In genomic region chr3:139338405-139338804, GRCh38 we compare ENCODE assay signal across 18 cellular contexts. TPM values are rescaled to one million over a fixed set of nuclear protein-coding genes. Genes with fewer than 3 reads are reported as not detected.
DNase-seq lines count a peak whose midpoint lies in the region; ATAC-seq and TF ChIP-seq lines count a peak whose summit lies in the region.
"Had no signal": no experiment of that assay in that cellular context is flagged by ENCODE, and none has a peak within 500 bp of the region (broad histone marks: within the 10 kb centered on the region; RNA-seq: fewer than 3 reads in every experiment).

No MANE protein-coding gene starts in this region.

- CTCF ChIA-PET in HCT116 (lab: Charles Lee) = interaction anchor here (1.1 to 1.8 kb wide), 2 partner anchors 9 to 15 kb away, joined by 3 to 5 read pairs; no protein-coding TSS in a partner anchor
- CTCF ChIA-PET in naive thymus-derived CD4-positive, alpha-beta T cell (lab: Charles Lee) = no interaction called here

- H3K27me3 ChIP-seq in HCT116 (ENCODE audit: insufficient read depth, low read length) (no peaks in the 10 kb centered on the region), adrenal gland (no peaks in the 10 kb centered on the region)
- no peaks in the 10 kb centered on the region for H3K27me3 ChIP-seq in naive thymus-derived CD4-positive, alpha-beta T cell (ENCODE audit: control insufficient read depth in 2 of 2, insufficient read depth in 2 of 2, low read length in 2 of 2)

- RAD21 ChIA-PET in HCT116 (lab: Charles Lee; ENCODE audit: low non-redundant PET in 1 of 2, low total read pairs in 2 of 2, uncharacterized antibody in 2 of 2, unreplicated experiment in 2 of 2) = no interaction called here

- no peaks in the 10 kb centered on the region for H3K9me2 ChIP-seq in HCT116 (ENCODE audit: insufficient read depth)

- intact Hi-C loops in HCT116 (cut with micrococcal nuclease) = no loop called here
- intact Hi-C loops in adrenal gland (cut with DNase I) = no loop called here
- intact Hi-C loops in naive thymus-derived CD4-positive, alpha-beta T cell (cut with micrococcal nuclease) = no loop called here

- H3K27ac ChIP-seq in HCT116 (ENCODE audit: low read depth, low read length) (no peak overlapping the region), adrenal gland (peak overlapping the region; percentile 50 to 88 (median 72))
- H3K27ac ChIP-seq in naive thymus-derived CD4-positive, alpha-beta T cell (ENCODE audit: low read depth, low read length) = no peak overlapping the region
- H3K27ac ChIP-seq: 22Rv1, A549, C4-2B had no signal

- H4K20me1 ChIP-seq in HCT116 (ENCODE audit: insufficient read depth) = no peaks in the 10 kb centered on the region

- TF ChIP-seq RAD21 in HCT116 (IDR thresholded peaks at IDR 0.05; ENCODE audit: low read depth) = no peak

- peak overlapping the region; percentile 12 for H3K4me3 Mint-ChIP-seq in T-helper 2 cell treated with Interferon-gamma antibody and Interleukin-4, amounts not matched to agents 5 μg/mL and 100 μg/mL, for 36 hours
- H3K4me3 Mint-ChIP-seq in naive thymus-derived CD4-positive, alpha-beta T cell = no peak overlapping the region
- H3K4me3 Mint-ChIP-seq: CD4-positive, alpha-beta T cell; GM23338; HFFc6 had no signal

- peaks cover 30% of the 10 kb centered on the region for H3K4me1 Mint-ChIP-seq in T-helper 2 cell treated with Interferon-gamma antibody and Interleukin-4, amounts not matched to agents 5 μg/mL and 100 μg/mL, for 36 hours (ENCODE audit: low read depth)
- peaks cover 3 to 11% (median 8%) of the 10 kb centered on the region in 7 donors for H3K4me1 Mint-ChIP-seq in naive thymus-derived CD4-positive, alpha-beta T cell
- H3K4me1 Mint-ChIP-seq: GM23338 had no signal

- DNase-seq in T-helper 2 cell treated with Interferon-gamma antibody and Interleukin-4, amounts not matched to agents 5 μg/mL and 100 μg/mL, for 36 hours (ENCODE audit: low spot score) = no peak
- DNase-seq in T-helper 2 cell = no peak
- no peak for DNase-seq in HCT116 (ENCODE audit: low read depth, low spot score)
- DNase-seq in adrenal gland = no peak
- peak; percentile 1 for DNase-seq in mucosa of gallbladder (ENCODE audit: low spot score)
- no peak for DNase-seq in stimulated activated naive CD4-positive, alpha-beta T cell treated with Interleukin-2 at 50 U/mL for 16 hours (lab: John Stamatoyannopoulos, UW)
- DNase-seq in naive thymus-derived CD4-positive, alpha-beta T cell = no peak
- DNase-seq: AML-193; CD4-positive, alpha-beta T cell; DMS153; DMS79; GDM1; HCEC 1CT; HFFc6 had no signal

- no peak overlapping the region for H3K27ac Mint-ChIP-seq in T-helper 2 cell treated with Interferon-gamma antibody and Interleukin-4, amounts not matched to agents 5 μg/mL and 100 μg/mL, for 36 hours
- H3K27ac Mint-ChIP-seq in naive thymus-derived CD4-positive, alpha-beta T cell = no peak overlapping the region
- H3K27ac Mint-ChIP-seq: CD4-positive, alpha-beta T cell; GM23338 had no signal

- H3K79me2 ChIP-seq in HCT116 (ENCODE audit: insufficient read depth, low read length) = no peaks in the 10 kb centered on the region

- H3K4me2 ChIP-seq in HCT116 (ENCODE audit: low read length) = peak overlapping the region; percentile 52; the same call in 1 of the 2 replicates
- H3K4me2 ChIP-seq: A549, GM23338 had no signal

- POLR2A ChIA-PET in HCT116 (lab: Charles Lee) = no interaction called here
- POLR2A ChIA-PET in naive thymus-derived CD4-positive, alpha-beta T cell (lab: Charles Lee) = no interaction called here

- BruUV-seq in HCT116 (replicated peaks; lab: Mats Ljungman, UMichigan) = no TSS peak

- H3K36me3 ChIP-seq in HCT116 (ENCODE audit: control insufficient read depth in 1 of 2, insufficient read depth in 2 of 2, low read length in 2 of 2) (no peaks in the 10 kb centered on the region), adrenal gland (replicated peaks in 1 of 2) (no peaks in the 10 kb centered on the region)
- no peaks in the 10 kb centered on the region for H3K36me3 ChIP-seq in naive thymus-derived CD4-positive, alpha-beta T cell (ENCODE audit: control insufficient read depth in 2 of 3, insufficient read depth in 3 of 3, low read length in 3 of 3)

- H3K9ac ChIP-seq in HCT116 (ENCODE audit: low read length) = no peak overlapping the region

- 94 to 98% (median 96%) methylated on average over 4 of the region's 4 CpGs for WGBS in adrenal gland, 4 donors

- H3K9me3 Mint-ChIP-seq in T-helper 2 cell treated with Interferon-gamma antibody and Interleukin-4, amounts not matched to agents 5 μg/mL and 100 μg/mL, for 36 hours = peaks cover 5% of the 10 kb centered on the region
- peaks cover 0 to 6% (median 0%) of the 10 kb centered on the region in 11 donors for H3K9me3 Mint-ChIP-seq in naive thymus-derived CD4-positive, alpha-beta T cell
- H3K9me3 Mint-ChIP-seq: GM23338, HFFc6 had no signal

- no peak overlapping the region for H3K4me3 ChIP-seq in HCT116 (replicated peaks in 1 of 2; ENCODE audit: low read depth in 1 of 2, low read length in 2 of 2)
- no peak overlapping the region for H3K4me3 ChIP-seq in adrenal gland
- H3K4me3 ChIP-seq in naive thymus-derived CD4-positive, alpha-beta T cell (ENCODE audit: low read length) = no peak overlapping the region
- H3K4me3 ChIP-seq: A549, GM23338 had no signal

- TF ChIP-seq POLR2A in HCT116 (IDR thresholded peaks at IDR 0.05; ENCODE audit: borderline replicate concordance, extremely low read depth, insufficient read depth, insufficient read length) (no peak), adrenal gland (IDR thresholded peaks at IDR 0.05) (no peak)

- H3K9me3 ChIP-seq in HCT116 (ENCODE audit: control insufficient read depth in 1 of 2, insufficient read depth in 1 of 2, low read depth in 1 of 2, low read length in 2 of 2) (no peaks in the 10 kb centered on the region), adrenal gland (replicated peaks in 1 of 3) (no peaks in the 10 kb centered on the region)
- H3K9me3 ChIP-seq in naive thymus-derived CD4-positive, alpha-beta T cell (ENCODE audit: control insufficient read depth in 2 of 3, low read length in 3 of 3) = no peaks in the 10 kb centered on the region
- H3K9me3 ChIP-seq: A549 had no signal

- H2AFZ ChIP-seq in HCT116 (ENCODE audit: low read depth, low read length, poor library complexity, severe bottlenecking) = no peak overlapping the region
- H2AFZ ChIP-seq: GM23338 had no signal

- peaks cover 12 to 33% of the 10 kb centered on the region in 2 experiments for H3K4me1 ChIP-seq in HCT116 (ENCODE audit: control insufficient read depth in 1 of 2, insufficient read depth in 2 of 2, low read length in 2 of 2)
- H3K4me1 ChIP-seq in adrenal gland (replicated peaks in 1 of 2) = peaks cover 10 to 19% of the 10 kb centered on the region in 2 donors
- H3K4me1 ChIP-seq in naive thymus-derived CD4-positive, alpha-beta T cell (ENCODE audit: control insufficient read depth in 2 of 2, insufficient read depth in 2 of 2, low read length in 2 of 2) = no peaks in the 10 kb centered on the region
- H3K4me1 ChIP-seq: A549 had no signal

- no peak for ATAC-seq in HCT116
- ATAC-seq in naive thymus-derived CD4-positive, alpha-beta T cell = no peak
- ATAC-seq: A549, GM23338 had no signal

- peaks cover 7% of the 10 kb centered on the region for H3K27me3 Mint-ChIP-seq in T-helper 2 cell treated with Interferon-gamma antibody and Interleukin-4, amounts not matched to agents 5 μg/mL and 100 μg/mL, for 36 hours (ENCODE audit: low read depth)
- peaks cover 10 to 20% (median 13%) of the 10 kb centered on the region in 5 donors for H3K27me3 Mint-ChIP-seq in naive thymus-derived CD4-positive, alpha-beta T cell

- no peak for TF ChIP-seq CTCF in HCT116 (IDR thresholded peaks at IDR 0.05 in 2 of 3, conservative IDR thresholded peaks at IDR 0.05 in 1 of 3; ENCODE audit: borderline replicate concordance in 1 of 3, insufficient read depth in 1 of 3, low read depth in 2 of 3, low read length in 2 of 3)
- TF ChIP-seq CTCF in adrenal gland (IDR thresholded peaks at IDR 0.05) = no peak

- H3K36me3 Mint-ChIP-seq in T-helper 2 cell treated with Interferon-gamma antibody and Interleukin-4, amounts not matched to agents 5 μg/mL and 100 μg/mL, for 36 hours (ENCODE audit: low read depth) = peaks cover 1% of the 10 kb centered on the region
- H3K36me3 Mint-ChIP-seq in naive thymus-derived CD4-positive, alpha-beta T cell = peaks cover 0 to 4% (median 0%) of the 10 kb centered on the region in 5 donors

TF ChIP-seq in HCT116, 20 proteins besides CTCF, POLR2A, EP300 and RAD21 (continues in another document):
- TF ChIP-seq EZH2phosphoT487 (IDR thresholded peaks at IDR 0.05; ENCODE audit: borderline replicate concordance) = no peak
- no peak for TF ChIP-seq YY1 (IDR thresholded peaks at IDR 0.05; ENCODE audit: extremely low read depth, insufficient replicate concordance, low read depth, low read length)
- no peak for TF ChIP-seq ZBTB33 (IDR thresholded peaks at IDR 0.05; ENCODE audit: extremely low read depth, insufficient replicate concordance, low read length)
- TF ChIP-seq JUND (IDR thresholded peaks at IDR 0.05) = no peak
- no peak for TF ChIP-seq ZNF274 (IDR thresholded peaks at IDR 0.05; ENCODE audit: low read depth, low read length)

RNA-seq across cellular contexts. Expression of gene MRPS22, which starts 5.4 kb away (rescaled TPM):
- total RNA-seq in HCT116 (2021; ENCODE audit: unreplicated experiment) (95.1 TPM), adrenal gland (100 to 1,000 TPM in 3 of 8 donors, 10 to 100 TPM in 5; 80.9 to 129 (median 95.5) TPM), mucosa of gallbladder (27.4 TPM)
- polyA plus RNA-seq in HCT116 (2012) = 50.5 and 67.7 TPM in 2 replicates
- 100 to 1,000 TPM in 1 of 3 donors, 10 to 100 TPM in 2; 50.7 to 186 (median 72.5) TPM for polyA plus RNA-seq in adrenal gland
- total RNA-seq in naive thymus-derived CD4-positive, alpha-beta T cell = 10 to 100 TPM; 26.2 to 37.2 (median 36.3) TPM
- 10 to 100 TPM; 45.5 to 47.0 TPM for polyA plus RNA-seq in naive thymus-derived CD4-positive, alpha-beta T cell

RNA-seq across cellular contexts. Expression of gene COPB2, which starts 51.0 kb away (rescaled TPM):
- total RNA-seq in HCT116 (2021; ENCODE audit: unreplicated experiment) = 119 TPM
- polyA plus RNA-seq in HCT116 (2012) = 89.6 and 114 TPM in 2 replicates
- 100 to 1,000 TPM in 6 of 8 donors, 10 to 100 TPM in 2; 80.8 to 192 (median 126) TPM for total RNA-seq in adrenal gland
- 100 to 1,000 TPM in 1 of 3 donors, 10 to 100 TPM in 2; 28.1 to 190 (median 29.4) TPM for polyA plus RNA-seq in adrenal gland
- 138 TPM for total RNA-seq in mucosa of gallbladder
- total RNA-seq in naive thymus-derived CD4-positive, alpha-beta T cell = 100 to 1,000 TPM in 1 of 5 experiments, 10 to 100 TPM in 4; 23.5 to 109 (median 64.5) TPM
- polyA plus RNA-seq in naive thymus-derived CD4-positive, alpha-beta T cell = 10 to 100 TPM; 45.0 to 73.1 TPM

Comparison
In these comparisons a context has a peak if more than half of its experiments do, and no peak if none do; other contexts are left out.
1. H3K27ac ChIP-seq: peak in adrenal gland (5 of 5); none in HCT116 (single experiment) and naive thymus-derived CD4-positive, alpha-beta T cell (single experiment).